Comparison of ENCODE assay signal across 1 cellular context in genomic region chr14:23141706-23142467, GRCh38.
TF ChIP-seq lines count a peak whose summit lies in the region.

No MANE protein-coding gene starts in this region.

TF ChIP-seq in WTC11, 78 proteins besides CTCF, POLR2A, EP300 and RAD21:
- TF ChIP-seq ZBTB43 (CRISPR knock-in tag; IDR thresholded peaks at IDR 0.05) (no peak), CBFB (CRISPR knock-in tag; IDR thresholded peaks at IDR 0.05; ENCODE audit: low read depth) (no peak), NR1H2 (CRISPR knock-in tag; IDR thresholded peaks at IDR 0.05) (no peak), ESRRA (CRISPR knock-in tag; IDR thresholded peaks at IDR 0.05; ENCODE audit: borderline replicate concordance) (no peak), MXD4 (CRISPR knock-in tag; IDR thresholded peaks at IDR 0.05; ENCODE audit: borderline replicate concordance) (no peak), ZNF512 (CRISPR knock-in tag; IDR thresholded peaks at IDR 0.05; ENCODE audit: borderline replicate concordance) (no peak), GABPB1 (CRISPR knock-in tag; IDR thresholded peaks at IDR 0.05) (no peak), ETV6 (CRISPR knock-in tag; IDR thresholded peaks at IDR 0.05) (no peak), ZNF219 (CRISPR knock-in tag; IDR thresholded peaks at IDR 0.05; ENCODE audit: borderline replicate concordance) (no peak), FOXK1 (CRISPR knock-in tag; IDR thresholded peaks at IDR 0.05) (no peak), EMX1 (CRISPR knock-in tag; IDR thresholded peaks at IDR 0.05) (no peak), MLX (CRISPR knock-in tag; IDR thresholded peaks at IDR 0.05) (no peak), SOX15 (CRISPR knock-in tag; IDR thresholded peaks at IDR 0.05) (no peak)
TF ChIP-seq in WTC11: peak in this region for 0.
